15 cellular contexts compared by ENCODE assay signal in genomic region chr5:134594336-134594735, GRCh38.
"Had no signal": no experiment of that assay in that cellular context is flagged by ENCODE, and none has a peak within 500 bp of the region (broad histone marks: within the 10 kb centered on the region; RNA-seq: fewer than 3 reads in every experiment).

No MANE protein-coding gene starts in this region.

- H3K9me3 ChIP-seq: suprapubic skin had no signal

- H3K27ac Mint-ChIP-seq: activated naive CD4-positive, alpha-beta T cell treated with anti-CD3 and anti-CD28 coated beads, Interleukin-2, amount 50 U/mL, for 24 hours had no signal

- H3K4me3 Mint-ChIP-seq: activated CD8-positive, alpha-beta memory T cell treated with anti-CD3 and anti-CD28 coated beads, Interleukin-2, amount 10 ng/mL, durations not matched to agents 7 days and 5 days; activated naive CD4-positive, alpha-beta T cell treated with anti-CD3 and anti-CD28 coated beads, Interleukin-2, amount 50 U/mL, for 24 hours; activated T-cell treated with anti-CD3 and anti-CD28 coated beads, Interleukin-2, amount 50 U/mL, for 24 hours; naive B cell; T-helper 1 cell treated with Interleukin-12 subunit alpha and Interleukin-12 subunit beta and Interleukin-4 antibody, amounts not matched to agents 30 μg/mL and 1 μg/mL, for 36 hours; type B pancreatic cell had no signal

- H3K27ac ChIP-seq: suprapubic skin had no signal

- H3K27me3 Mint-ChIP-seq: activated CD8-positive, alpha-beta memory T cell treated with anti-CD3 and anti-CD28 coated beads, Interleukin-2, amount 10 ng/mL, durations not matched to agents 7 days and 5 days; activated T-cell treated with anti-CD3 and anti-CD28 coated beads, Interleukin-2, amount 50 U/mL, for 24 hours; naive B cell; type B pancreatic cell had no signal

- H3K36me3 ChIP-seq: suprapubic skin had no signal

- H3K36me3 Mint-ChIP-seq: activated CD8-positive, alpha-beta memory T cell treated with anti-CD3 and anti-CD28 coated beads, Interleukin-2, amount 10 ng/mL, durations not matched to agents 7 days and 5 days; activated naive CD4-positive, alpha-beta T cell treated with anti-CD3 and anti-CD28 coated beads, Interleukin-2, amount 50 U/mL, for 24 hours; naive B cell; type B pancreatic cell had no signal

- DNase-seq: activated CD4-positive, alpha-beta T cell treated with anti-CD3 and anti-CD28 coated beads, Interleukin-2, amount 50 U/mL, for 48 hours; activated CD8-positive, alpha-beta memory T cell treated with anti-CD3 and anti-CD28 coated beads, Interleukin-2, amount 10 ng/mL, durations not matched to agents 7 days and 5 days; activated effector memory CD4-positive, alpha-beta T cell treated with Interleukin-2 at 50 U/mL for 16 hours; activated T-cell treated with anti-CD3 and anti-CD28 coated beads, Interleukin-2, amount 50 U/mL, for 24 hours; cerebellar nuclear complex; dermis blood vessel endothelial cell; naive B cell; right cardiac atrium; stimulated activated CD4-positive, alpha-beta T cell treated with anti-CD3 and anti-CD28 coated beads, Interleukin-2, amount 100 ng/mL, for 24 hours; stimulated activated naive CD4-positive, alpha-beta T cell had no signal

- H3K4me1 Mint-ChIP-seq: naive B cell had no signal

- H3K27me3 ChIP-seq: suprapubic skin had no signal

- ATAC-seq: right cardiac atrium had no signal

- H3K4me3 ChIP-seq: lung, suprapubic skin had no signal

- H3K9me3 Mint-ChIP-seq: activated naive CD4-positive, alpha-beta T cell treated with anti-CD3 and anti-CD28 coated beads, Interleukin-2, amount 50 U/mL, for 24 hours; activated T-cell treated with anti-CD3 and anti-CD28 coated beads, Interleukin-2, amount 50 U/mL, for 24 hours; naive B cell; T-helper 1 cell treated with Interleukin-12 subunit alpha and Interleukin-12 subunit beta and Interleukin-4 antibody, amounts not matched to agents 30 μg/mL and 1 μg/mL, for 36 hours; type B pancreatic cell had no signal
